1 cellular context compared by ENCODE assay signal in the genomic region with DNA sequence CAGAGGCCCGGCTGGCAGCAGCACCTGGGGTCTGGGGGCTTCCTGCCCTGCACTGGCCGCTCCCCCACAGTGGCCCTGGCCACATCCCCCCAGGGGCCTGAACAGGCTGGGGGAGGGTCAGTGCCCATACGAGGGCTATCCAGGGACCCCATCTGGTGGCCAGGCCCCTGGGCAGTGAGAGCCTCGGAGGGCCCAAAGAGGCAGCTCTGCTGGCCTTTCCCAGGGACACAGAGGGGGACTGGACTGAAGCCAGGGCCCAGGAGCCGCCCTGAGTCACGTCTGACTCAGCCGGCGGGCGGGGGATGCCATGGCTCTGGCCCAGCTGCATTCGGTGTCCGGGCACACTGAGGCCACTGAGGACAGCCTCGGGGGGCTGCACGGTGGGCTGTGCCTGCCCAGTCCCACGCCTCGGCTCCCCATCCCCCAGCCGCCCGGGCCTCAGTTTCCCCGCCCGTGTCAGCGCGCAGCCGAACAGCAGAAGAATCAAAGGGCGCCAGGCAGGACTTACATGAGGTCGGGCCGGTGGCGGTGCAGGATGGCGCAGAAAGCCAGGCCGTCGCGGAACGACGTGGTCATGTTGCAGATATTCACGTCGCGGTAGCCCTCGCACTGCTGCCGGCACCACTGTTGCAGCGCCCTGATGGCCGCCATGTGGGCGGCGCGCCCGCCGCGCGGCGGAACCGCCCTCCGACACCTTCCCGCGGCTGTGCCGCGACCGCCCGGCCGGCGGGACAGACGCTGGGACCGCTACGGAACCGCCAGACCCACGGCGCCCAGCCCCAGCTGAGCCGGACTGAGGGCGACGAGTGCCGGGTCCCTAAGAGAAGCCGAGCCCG.
TF ChIP-seq lines count a peak whose summit lies in the region.

A gene (minus strand): TSS at position 795 of the 836 bp plus-strand sequence. CDS start 144 bp downstream, at position 651.

TF ChIP-seq in WTC11, 78 proteins besides CTCF, POLR2A, EP300 and RAD21 (continued from another document):
- TF ChIP-seq ZBTB21 (CRISPR knock-in tag; IDR thresholded peaks at IDR 0.05; ENCODE audit: borderline replicate concordance) (no peak), ZNF416 (CRISPR knock-in tag; IDR thresholded peaks at IDR 0.05) (0 out of 2 replicates have a peak, but pooled peaks have one; percentile 15), GABPB1 (CRISPR knock-in tag; IDR thresholded peaks at IDR 0.05) (peak; percentile 35; the same call in 1 of the 2 replicates), TP53 (CRISPR knock-in tag; IDR thresholded peaks at IDR 0.05) (no peak), ESRRA (CRISPR knock-in tag; IDR thresholded peaks at IDR 0.05; ENCODE audit: borderline replicate concordance) (peak; percentile 58; the same call in 1 of the 2 replicates), TCF7 (CRISPR knock-in tag; IDR thresholded peaks at IDR 0.05; ENCODE audit: low read depth) (no peak), ZNF317 (CRISPR knock-in tag; IDR thresholded peaks at IDR 0.05; ENCODE audit: borderline replicate concordance, low read depth) (no peak), EMX1 (CRISPR knock-in tag; IDR thresholded peaks at IDR 0.05) (no peak), NR2C2 (CRISPR knock-in tag; IDR thresholded peaks at IDR 0.05) (no peak)
- TF ChIP-seq, protein P1, sequence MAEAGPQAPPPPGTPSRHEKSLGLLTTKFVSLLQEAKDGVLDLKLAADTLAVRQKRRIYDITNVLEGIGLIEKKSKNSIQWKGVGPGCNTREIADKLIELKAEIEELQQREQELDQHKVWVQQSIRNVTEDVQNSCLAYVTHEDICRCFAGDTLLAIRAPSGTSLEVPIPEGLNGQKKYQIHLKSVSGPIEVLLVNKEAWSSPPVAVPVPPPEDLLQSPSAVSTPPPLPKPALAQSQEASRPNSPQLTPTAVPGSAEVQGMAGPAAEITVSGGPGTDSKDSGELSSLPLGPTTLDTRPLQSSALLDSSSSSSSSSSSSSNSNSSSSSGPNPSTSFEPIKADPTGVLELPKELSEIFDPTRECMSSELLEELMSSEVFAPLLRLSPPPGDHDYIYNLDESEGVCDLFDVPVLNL (CRISPR knock-in tag; IDR thresholded peaks at IDR 0.05; ENCODE audit: borderline replicate concordance, low read depth), result no peak
- TF ChIP-seq, protein P2, sequence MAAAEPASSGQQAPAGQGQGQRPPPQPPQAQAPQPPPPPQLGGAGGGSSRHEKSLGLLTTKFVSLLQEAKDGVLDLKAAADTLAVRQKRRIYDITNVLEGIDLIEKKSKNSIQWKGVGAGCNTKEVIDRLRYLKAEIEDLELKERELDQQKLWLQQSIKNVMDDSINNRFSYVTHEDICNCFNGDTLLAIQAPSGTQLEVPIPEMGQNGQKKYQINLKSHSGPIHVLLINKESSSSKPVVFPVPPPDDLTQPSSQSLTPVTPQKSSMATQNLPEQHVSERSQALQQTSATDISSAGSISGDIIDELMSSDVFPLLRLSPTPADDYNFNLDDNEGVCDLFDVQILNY (CRISPR knock-in tag; IDR thresholded peaks at IDR 0.05), result peak; percentile 33; the same call in 1 of the 2 replicates
